Comparison of ENCODE assay signal across 23 cellular contexts in genomic region chr20:31620246-31620645, GRCh38. TPM values are rescaled to one million over a fixed set of nuclear protein-coding genes. Genes with fewer than 3 reads are reported as not detected.
DNase-seq lines count a peak whose midpoint lies in the region; ATAC-seq and TF ChIP-seq lines count a peak whose summit lies in the region.
"Had no signal": no experiment of that assay in that cellular context is flagged by ENCODE, and none has a peak within 500 bp of the region (broad histone marks: within the 10 kb centered on the region; RNA-seq: fewer than 3 reads in every experiment).

No MANE protein-coding gene starts in this region.

- H3K27me3 Mint-ChIP-seq in GM23338 (ENCODE audit: insufficient read depth, low read depth, poor library complexity) (peaks cover 13% of the 10 kb centered on the region), neural progenitor cell (ENCODE audit: insufficient read depth, low read depth) (peaks cover 6% of the 10 kb centered on the region)
- peaks cover 7% of the 10 kb centered on the region for H3K27me3 Mint-ChIP-seq in activated naive CD8-positive, alpha-beta T cell treated with anti-CD3 and anti-CD28 coated beads, Interleukin-2, amount 50 U/mL, for 24 hours

- H3K79me2 ChIP-seq in GM23338 (replicated peaks; ENCODE audit: insufficient read depth) (no peaks in the 10 kb centered on the region), neural progenitor cell (ENCODE audit: low read depth) (no peaks in the 10 kb centered on the region)

- H3K9ac ChIP-seq in neural progenitor cell, result no peak overlapping the region
- H3K9ac ChIP-seq: BLaER1 treated with 17β-estradiol and CSF1 and Interleukin-3, amounts not matched to agents 10 nM and 100 nM; GM23248 had no signal

- H3K27ac Mint-ChIP-seq in GM23338, result no peak overlapping the region
- H3K27ac Mint-ChIP-seq in neural progenitor cell, result peak overlapping the region; percentile 14
- H3K27ac Mint-ChIP-seq in activated naive CD8-positive, alpha-beta T cell treated with anti-CD3 and anti-CD28 coated beads, Interleukin-2, amount 50 U/mL, for 24 hours, result no peak overlapping the region
- H3K27ac Mint-ChIP-seq: CD4-positive, alpha-beta T cell; CD8-positive, alpha-beta memory T cell had no signal

- no peak for DNase-seq in GM23338 (ENCODE audit: low spot score)
- no peak for DNase-seq in neural progenitor cell (ENCODE audit: low spot score)
- DNase-seq in stimulated activated CD8-positive, alpha-beta memory T cell treated with anti-CD3 and anti-CD28 coated beads, Interleukin-4, amount 100 ng/mL, for 48 hours, result no peak
- no peak for DNase-seq in activated naive CD8-positive, alpha-beta T cell treated with anti-CD3 and anti-CD28 coated beads, Interleukin-2, amount 50 U/mL, for 24 hours
- no peak for DNase-seq in uterus
- DNase-seq: 8988T; ACHN; AML-193; BE2C; CD4-positive, alpha-beta T cell; CD8-positive, alpha-beta memory T cell; DMS 273 treated with DMSO at 0.1 percent for 48 hours; DMS79; EL; GDM1; GM23248 had no signal

- POLR2A ChIA-PET in HEK293 (lab: Yijun Ruan, JAX), result no interaction called here

- H3K9me3 Mint-ChIP-seq in GM23338 (no peaks in the 10 kb centered on the region; the same call in 2 of the 3 replicates), neural progenitor cell (no peaks in the 10 kb centered on the region)
- H3K9me3 Mint-ChIP-seq in activated naive CD8-positive, alpha-beta T cell treated with anti-CD3 and anti-CD28 coated beads, Interleukin-2, amount 50 U/mL, for 24 hours, result no peaks in the 10 kb centered on the region
- H3K9me3 Mint-ChIP-seq: CD14-positive monocyte; CD4-positive, alpha-beta T cell; CD8-positive, alpha-beta memory T cell had no signal

- 0 out of 2 replicates have a peak overlapping the region, but pooled peaks have one; percentile 43 for H2AFZ ChIP-seq in GM23338
- H2AFZ ChIP-seq in neural progenitor cell (replicated peaks), result no peak overlapping the region
- H2AFZ ChIP-seq: GM23248 had no signal

- H3K36me3 Mint-ChIP-seq in GM23338 (ENCODE audit: low read depth) (no peaks in the 10 kb centered on the region), neural progenitor cell (no peaks in the 10 kb centered on the region)
- H3K36me3 Mint-ChIP-seq in activated naive CD8-positive, alpha-beta T cell treated with anti-CD3 and anti-CD28 coated beads, Interleukin-2, amount 50 U/mL, for 24 hours (ENCODE audit: low read depth), result no peaks in the 10 kb centered on the region
- H3K36me3 Mint-ChIP-seq: CD8-positive, alpha-beta memory T cell had no signal

- no peaks in the 10 kb centered on the region for H3K36me3 ChIP-seq in GM23338 (ENCODE audit: insufficient read depth)
- H3K36me3 ChIP-seq in HEK293 (ENCODE audit: control insufficient read depth in 2 of 2, insufficient read depth in 1 of 2, low read length in 2 of 2), result no peaks in the 10 kb centered on the region
- no peaks in the 10 kb centered on the region for H3K36me3 ChIP-seq in neural progenitor cell
- H3K36me3 ChIP-seq in uterus, result no peaks in the 10 kb centered on the region
- H3K36me3 ChIP-seq: BE2C; BLaER1 treated with 17β-estradiol and CSF1 and Interleukin-3, amounts not matched to agents 10 nM and 100 nM; HAP-1 had no signal

- H3K9me3 ChIP-seq in HEK293 (ENCODE audit: control insufficient read depth, insufficient read depth, low read depth, low read length) (no peaks in the 10 kb centered on the region), neural progenitor cell (ENCODE audit: low read depth) (no peaks in the 10 kb centered on the region), uterus (no peaks in the 10 kb centered on the region)
- H3K9me3 ChIP-seq: A549; BE2C; BLaER1 treated with 17β-estradiol and CSF1 and Interleukin-3, amounts not matched to agents 10 nM and 100 nM; HAP-1 had no signal

- H4K20me1 ChIP-seq in GM23338 (replicated peaks; ENCODE audit: insufficient read depth) (no peaks in the 10 kb centered on the region), neural progenitor cell (ENCODE audit: low read depth) (no peaks in the 10 kb centered on the region)
- H4K20me1 ChIP-seq: BLaER1 treated with 17β-estradiol and CSF1 and Interleukin-3, amounts not matched to agents 10 nM and 100 nM had no signal

- H3K27ac ChIP-seq in GM23338 (ENCODE audit: low read depth), result no peak overlapping the region
- H3K27ac ChIP-seq in HEK293 (ENCODE audit: extremely low read depth, low read depth, low read length), result no peak overlapping the region
- no peak overlapping the region for H3K27ac ChIP-seq in neural progenitor cell
- H3K27ac ChIP-seq in uterus, result no peak overlapping the region
- H3K27ac ChIP-seq: A549; BLaER1 treated with 17β-estradiol and CSF1 and Interleukin-3, amounts not matched to agents 10 nM and 100 nM; GM23248 had no signal

- no peaks in the 10 kb centered on the region; the same call in none of the 2 replicates for H3K9me2 ChIP-seq in GM23338 (ENCODE audit: insufficient read depth)

- H3K4me1 ChIP-seq in GM23338 (ENCODE audit: insufficient read depth) (no peaks in the 10 kb centered on the region), HEK293 (ENCODE audit: control insufficient read depth, insufficient read depth, low read length) (no peaks in the 10 kb centered on the region), neural progenitor cell (no peaks in the 10 kb centered on the region), uterus (no peaks in the 10 kb centered on the region)
- H3K4me1 ChIP-seq: A549, BE2C, HAP-1 had no signal

- H3K4me2 ChIP-seq in GM23338 (no peak overlapping the region), neural progenitor cell (no peak overlapping the region)
- H3K4me2 ChIP-seq: A549; BLaER1 treated with 17β-estradiol and CSF1 and Interleukin-3, amounts not matched to agents 10 nM and 100 nM had no signal

- H3F3A ChIP-seq in GM23338 (replicated peaks; ENCODE audit: low read depth) (0 out of 2 replicates have a peak, but pooled peaks cover 11% of the 10 kb centered on the region), neural progenitor cell (ENCODE audit: low read depth) (no peaks in the 10 kb centered on the region)

- H3K4me3 Mint-ChIP-seq in GM23338 (no peak overlapping the region), neural progenitor cell (no peak overlapping the region)
- H3K4me3 Mint-ChIP-seq in activated naive CD8-positive, alpha-beta T cell treated with anti-CD3 and anti-CD28 coated beads, Interleukin-2, amount 50 U/mL, for 24 hours, result no peak overlapping the region
- H3K4me3 Mint-ChIP-seq: CD14-positive monocyte; CD4-positive, alpha-beta T cell; CD8-positive, alpha-beta memory T cell had no signal

- H3K4me1 Mint-ChIP-seq in GM23338 (no peaks in the 10 kb centered on the region), neural progenitor cell (peaks cover 5% of the 10 kb centered on the region)
- peaks cover 7% of the 10 kb centered on the region for H3K4me1 Mint-ChIP-seq in activated naive CD8-positive, alpha-beta T cell treated with anti-CD3 and anti-CD28 coated beads, Interleukin-2, amount 50 U/mL, for 24 hours
- H3K4me1 Mint-ChIP-seq: CD8-positive, alpha-beta memory T cell had no signal

- TF ChIP-seq POLR2A in uterus (IDR thresholded peaks at IDR 0.05), result no peak

- ATAC-seq in GM23338, result no peak
- ATAC-seq in activated naive CD8-positive, alpha-beta T cell treated with anti-CD3 and anti-CD28 coated beads, Interleukin-2, amount 50 U/mL, for 24 hours, result no peak
- ATAC-seq: A549, GM12878 had no signal

- TF ChIP-seq CTCF in GM23338 (conservative IDR thresholded peaks at IDR 0.05; ENCODE audit: low read depth in 2 of 2), result no peak
- no peak for TF ChIP-seq CTCF in HEK293 (tag by site-specific recombination; IDR thresholded peaks at IDR 0.05)
- no peak for TF ChIP-seq CTCF in neural progenitor cell (IDR thresholded peaks at IDR 0.05)
- TF ChIP-seq CTCF in uterus (IDR thresholded peaks at IDR 0.05), result no peak

- H3K27me3 ChIP-seq in GM23338 (ENCODE audit: insufficient read depth) (no peaks in the 10 kb centered on the region), neural progenitor cell (no peaks in the 10 kb centered on the region), uterus (no peaks in the 10 kb centered on the region)
- H3K27me3 ChIP-seq: BE2C; BLaER1 treated with 17β-estradiol and CSF1 and Interleukin-3, amounts not matched to agents 10 nM and 100 nM had no signal

- H3K4me3 ChIP-seq in GM23338 (no peak overlapping the region), HEK293 (ENCODE audit: low read depth, low read length) (no peak overlapping the region), neural progenitor cell (no peak overlapping the region), uterus (no peak overlapping the region)
- H3K4me3 ChIP-seq: A549; BLaER1 treated with 17β-estradiol and CSF1 and Interleukin-3, amounts not matched to agents 10 nM and 100 nM; GM12878; GM23248; HAP-1 had no signal

- CTCF ChIA-PET in HEK293 (lab: Yijun Ruan, JAX), result interaction anchor here (1.5 to 26.4 kb wide), 2 partner anchors 14 to 57 kb away, joined by 12 to 1204 read pairs; no protein-coding TSS in a partner anchor

- intact Hi-C loops in uterus (cut with DNase I; ENCODE audit: low total_unique reads), result no loop called here

TF ChIP-seq in HEK293, 187 proteins besides CTCF, POLR2A, EP300 and RAD21:
- TF ChIP-seq ZNF354C (tag by site-specific recombination; IDR thresholded peaks at IDR 0.05; ENCODE audit: borderline replicate concordance, low read depth) (no peak), HOXD13 (CRISPR knock-in tag; IDR thresholded peaks at IDR 0.05; ENCODE audit: borderline replicate concordance) (no peak), ZNF513 (tag by site-specific recombination; IDR thresholded peaks at IDR 0.05) (peak; percentile 48; the same call in 1 of the 2 replicates)

RNA-seq across cellular contexts. Expression of gene ID1, which starts 15.2 kb away (rescaled TPM):
- total RNA-seq in GM23338 (2014; rRNA removed; shearing (Covaris generic)), result 452 and 479 TPM in 2 replicates
- 221 and 224 TPM in 2 replicates for polyA plus RNA-seq in GM23338 (2016; fragmentation: Nextera tagmentation; extraction: Ambion mirVana)
- total RNA-seq in neural progenitor cell (ENCODE audit: low replicate concordance) (80.8 and 133 TPM in 2 replicates), uterus (100 to 1,000 TPM; 364 to 646 (median 505) TPM)

RNA-seq across cellular contexts. Expression of gene COX4I2, which starts 17.5 kb away (rescaled TPM):
- total RNA-seq in GM23338 (2014; rRNA removed; shearing (Covaris generic)), result not detected in 2 replicates
- polyA plus RNA-seq in GM23338 (2016; fragmentation: Nextera tagmentation; extraction: Ambion mirVana), result 0.63 and 1.1 TPM in 2 replicates
- total RNA-seq in neural progenitor cell (ENCODE audit: low replicate concordance), result not detected in 2 replicates
- total RNA-seq in uterus, result 1 to 10 TPM in 2 of 4 donors, not detected in 2; 5.1 to 8.4 TPM
- total RNA-seq: CD4-positive, alpha-beta T cell; CD8-positive, alpha-beta memory T cell; GM12878; GM23248; H4 had no signal
- polyA plus RNA-seq: A549; CD14-positive monocyte; CD8-positive, alpha-beta memory T cell; GM12878; GM23248 had no signal
